ENCODE assay signal across 8 cellular contexts in the genomic region with DNA sequence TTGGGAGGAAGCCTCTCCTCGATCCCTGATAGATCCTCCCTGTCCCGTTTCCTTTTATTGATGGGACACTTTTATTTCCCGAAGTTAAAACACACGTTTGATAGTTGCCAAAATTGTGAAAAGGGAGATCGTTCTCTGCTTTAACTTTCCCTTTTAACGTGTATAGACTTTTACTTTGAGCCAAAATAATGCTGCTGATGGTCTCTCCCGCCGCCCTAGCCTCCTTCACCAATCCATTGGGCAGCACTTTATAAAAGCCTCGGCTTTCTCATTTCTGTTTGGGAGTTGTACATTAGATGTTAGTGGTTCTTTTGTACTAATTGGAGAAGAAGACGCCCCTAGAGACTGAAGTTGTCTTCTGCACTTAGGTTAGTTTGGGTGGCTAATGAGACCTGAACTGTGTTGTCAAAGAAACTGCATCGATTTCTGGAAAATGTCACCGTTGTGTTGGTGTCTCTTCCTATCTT. TPM values are rescaled to one million over a fixed set of nuclear protein-coding genes. Genes with fewer than 3 reads are reported as not detected.
DNase-seq lines count a peak whose midpoint lies in the region; TF ChIP-seq lines count a peak whose summit lies in the region.

No MANE protein-coding gene starts in this region.

- peak; percentile 40 to 65 (median 62) for DNase-seq in NCI-H1417 (lab: John Stamatoyannopoulos, UW)
- no peak for DNase-seq in NCI-H1417 treated with DMSO at 0.1 percent for 48 hours (lab: John Stamatoyannopoulos, UW)
- peak; percentile 22 for DNase-seq in NCI-H345 treated with DMSO at 0.1 percent for 48 hours (lab: John Stamatoyannopoulos, UW; ENCODE audit: unreplicated experiment)
- DNase-seq in cerebellar cortex (ENCODE audit: low spot score): peak; percentile 34
- DNase-seq in vagina (ENCODE audit: extremely low spot score in 2 of 2): no peak
- DNase-seq in AG08396 (ENCODE audit: low spot score): no peak
- no peak for DNase-seq in DMS114 treated with DMSO at 0.1 percent for 48 hours (lab: John Stamatoyannopoulos, UW; ENCODE audit: unreplicated experiment)

- intact Hi-C loops in vagina (cut with DNase I): no loop called here

- H3K9me3 ChIP-seq in mononuclear cell (ENCODE audit: low read depth, low read length) (no peaks in the 10 kb centered on the region), vagina (no peaks in the 10 kb centered on the region)

- H3K36me3 ChIP-seq in vagina: peaks cover 0 to 4% of the 10 kb centered on the region in 2 donors

- H3K27ac ChIP-seq in vagina: peak overlapping the region; percentile 91

- H3K4me1 ChIP-seq in mononuclear cell (ENCODE audit: insufficient read depth, low read length): peaks cover 34% of the 10 kb centered on the region
- H3K4me1 ChIP-seq in vagina: peaks cover 27% of the 10 kb centered on the region

- H3K4me3 ChIP-seq in mononuclear cell (ENCODE audit: low read length) (peak overlapping the region; percentile 73), vagina (peak overlapping the region; percentile 66 to 69)

- no peak for TF ChIP-seq POLR2A in vagina (IDR thresholded peaks at IDR 0.05)

- no peak for TF ChIP-seq CTCF in vagina (IDR thresholded peaks at IDR 0.05)

- no peaks in the 10 kb centered on the region for H3K27me3 ChIP-seq in mononuclear cell (ENCODE audit: insufficient read depth, low read length)
- no peaks in the 10 kb centered on the region for H3K27me3 ChIP-seq in vagina

RNA-seq across cellular contexts. Expression of gene TMTC2, which starts 1.4 kb away (rescaled TPM):
- total RNA-seq in mononuclear cell: 7.2 TPM
- 15.5 TPM for total RNA-seq in vagina

Comparison
In these comparisons a context has a peak if more than half of its experiments do, and no peak if none do; other contexts are left out.
1. DNase-seq: peak in NCI-H1417 (3 of 3), NCI-H345 treated with DMSO at 0.1 percent for 48 hours (single experiment) and cerebellar cortex (single experiment); none in NCI-H1417 treated with DMSO at 0.1 percent for 48 hours (single experiment), vagina (0 of 2), AG08396 (single experiment) and DMS114 treated with DMSO at 0.1 percent for 48 hours (single experiment).